Comparison of ENCODE assay signal across 15 cellular contexts in genomic region chr10:113893570-113893969, GRCh38.
"Had no signal": no experiment of that assay in that cellular context is flagged by ENCODE, and none has a peak within 500 bp of the region (broad histone marks: within the 10 kb centered on the region; RNA-seq: fewer than 3 reads in every experiment).

No MANE protein-coding gene starts in this region.

- DNase-seq: activated B cell treated with CpG ODN at 0.5 μM for 24 hours; activated CD4-positive, alpha-beta memory T cell treated with anti-CD3 and anti-CD28 coated beads, Interleukin-2, amount 10 ng/mL, durations not matched to agents 7 days and 5 days; activated CD4-positive, alpha-beta T cell treated with anti-CD3 and anti-CD28 coated beads for 4 hours; activated CD8-positive, alpha-beta memory T cell treated with anti-CD3 and anti-CD28 coated beads, Interleukin-2, amount 10 ng/mL, durations not matched to agents 7 days and 5 days; caudate nucleus; immature natural killer cell; mesendoderm; nucleus accumbens; retina; stimulated activated CD4-positive, alpha-beta T cell treated with anti-CD3 and anti-CD28 coated beads, Interleukin-12 subunit alpha, Interleukin-12 subunit beta, amount 100 ng/mL, for 4 hours; stimulated activated CD4-positive, alpha-beta T cell treated with anti-CD3 and anti-CD28 coated beads, Interleukin-1b, Interleukin-23, amount 100 ng/mL, for 48 hours; stimulated activated naive CD4-positive, alpha-beta T cell treated with Interleukin-2 at 50 U/mL for 16 hours; substantia nigra had no signal

- H3K4me1 ChIP-seq: vagina had no signal

- H3K4me3 ChIP-seq: tibial nerve, vagina had no signal

- H3K27me3 ChIP-seq: tibial nerve, vagina had no signal

- H3K9me3 ChIP-seq: tibial nerve, vagina had no signal

- ATAC-seq: activated CD8-positive, alpha-beta memory T cell treated with anti-CD3 and anti-CD28 coated beads, Interleukin-2, amount 10 ng/mL, durations not matched to agents 7 days and 5 days had no signal

- H3K27ac ChIP-seq: tibial nerve, vagina had no signal
